In genomic region chr2:207282916-207283315, GRCh38 we compare ENCODE assay signal across 12 cellular contexts.
DNase-seq lines count a peak whose midpoint lies in the region; ATAC-seq and TF ChIP-seq lines count a peak whose summit lies in the region.
"Had no signal": no experiment of that assay in that cellular context is flagged by ENCODE, and none has a peak within 500 bp of the region (broad histone marks: within the 10 kb centered on the region; RNA-seq: fewer than 3 reads in every experiment).

No MANE protein-coding gene starts in this region.

- peak overlapping the region; percentile 60 for H3K4me3 Mint-ChIP-seq in natural killer cell treated with Interleukin-12 subunit alpha and Interleukin-12 subunit beta and Interleukin-15 and Interleukin-18, amount 100 ng/mL, for 72 hours
- H3K4me3 Mint-ChIP-seq in natural killer cell, result no peak overlapping the region

- no peaks in the 10 kb centered on the region for H3K9me3 Mint-ChIP-seq in natural killer cell treated with Interleukin-12 subunit alpha and Interleukin-12 subunit beta and Interleukin-15 and Interleukin-18, amount 100 ng/mL, for 72 hours
- H3K9me3 Mint-ChIP-seq in natural killer cell, result no peaks in the 10 kb centered on the region

- intact Hi-C loops in natural killer cell (cut with micrococcal nuclease), result no loop called here
- intact Hi-C loops in adrenal gland (cut with DNase I), result no loop called here

- peak overlapping the region; percentile 9 to 26 for H3K27ac Mint-ChIP-seq in natural killer cell treated with Interleukin-12 subunit alpha and Interleukin-12 subunit beta and Interleukin-15 and Interleukin-18, amount 100 ng/mL, for 72 hours
- H3K27ac Mint-ChIP-seq in natural killer cell, result peak overlapping the region in 1 of 2 donors; percentile 15

- H3K4me3 ChIP-seq in adrenal gland, result peak overlapping the region in 1 of 4 donors; percentile 18
- H3K4me3 ChIP-seq: heart right ventricle, sigmoid colon had no signal

- no peak for ATAC-seq in natural killer cell treated with Interleukin-12 subunit alpha and Interleukin-12 subunit beta and Interleukin-15 and Interleukin-18, amount 100 ng/mL, for 72 hours
- ATAC-seq in natural killer cell, result no peak
- no peak for ATAC-seq in foreskin keratinocyte
- no peak for ATAC-seq in HG02973 (IDR thresholded peaks at IDR 0.05; ENCODE audit: unreplicated experiment)

- in situ Hi-C loops in SK-MEL-5 (cut with HindIII; ENCODE audit: low pct_unique_long_range_greater_than_20kb, low sequenced_read_pairs), result no loop called here

- H3K27me3 Mint-ChIP-seq in natural killer cell treated with Interleukin-12 subunit alpha and Interleukin-12 subunit beta and Interleukin-15 and Interleukin-18, amount 100 ng/mL, for 72 hours, result peaks cover 0 to 3% of the 10 kb centered on the region in 2 donors
- H3K27me3 Mint-ChIP-seq in natural killer cell (ENCODE audit: low read depth in 2 of 2), result no peaks in the 10 kb centered on the region

- no peak for DNase-seq in natural killer cell treated with Interleukin-12 subunit alpha and Interleukin-12 subunit beta and Interleukin-15 and Interleukin-18, amount 100 ng/mL, for 72 hours (ENCODE audit: low spot score)
- no peak for DNase-seq in natural killer cell
- peak; percentile 88 for DNase-seq in SK-MEL-5 (ENCODE audit: low read depth, low spot score)
- peak; percentile 56 for DNase-seq in fibroblast of peridontal ligament (ENCODE audit: extremely low read depth)
- DNase-seq in adrenal gland, result no peak
- DNase-seq in foreskin keratinocyte, result no peak
- no peak for DNase-seq in middle frontal gyrus (ENCODE audit: extremely low spot score, low spot score)
- DNase-seq: GF-D8, NCI-H146 had no signal

- H3K36me3 Mint-ChIP-seq in natural killer cell treated with Interleukin-12 subunit alpha and Interleukin-12 subunit beta and Interleukin-15 and Interleukin-18, amount 100 ng/mL, for 72 hours, result no peaks in the 10 kb centered on the region
- no peaks in the 10 kb centered on the region for H3K36me3 Mint-ChIP-seq in natural killer cell

- TF ChIP-seq CTCF in natural killer cell (IDR thresholded peaks at IDR 0.05), result no peak
- no peak for TF ChIP-seq CTCF in adrenal gland (IDR thresholded peaks at IDR 0.05)
- TF ChIP-seq CTCF in foreskin keratinocyte (conservative IDR thresholded peaks at IDR 0.05), result no peak

- peaks cover 0 to 19% of the 10 kb centered on the region in 2 donors for H3K4me1 ChIP-seq in adrenal gland (replicated peaks in 1 of 2)
- peaks cover 13% of the 10 kb centered on the region for H3K4me1 ChIP-seq in foreskin keratinocyte

- H3K27me3 ChIP-seq in adrenal gland (no peaks in the 10 kb centered on the region), foreskin keratinocyte (no peaks in the 10 kb centered on the region)
- H3K27me3 ChIP-seq: heart right ventricle, sigmoid colon had no signal

- no peak for TF ChIP-seq POLR2A in adrenal gland (IDR thresholded peaks at IDR 0.05)

- peaks cover 11 to 18% of the 10 kb centered on the region in 2 donors for H3K4me1 Mint-ChIP-seq in natural killer cell treated with Interleukin-12 subunit alpha and Interleukin-12 subunit beta and Interleukin-15 and Interleukin-18, amount 100 ng/mL, for 72 hours (ENCODE audit: low read depth in 2 of 2)
- H3K4me1 Mint-ChIP-seq in natural killer cell, result peaks cover 0 to 11% of the 10 kb centered on the region in 2 donors

- H3K27ac ChIP-seq in adrenal gland (peak overlapping the region in 2 of 5 donors; percentile 45 to 80), foreskin keratinocyte (no peak overlapping the region)

- no peaks in the 10 kb centered on the region for H3K36me3 ChIP-seq in adrenal gland (replicated peaks in 1 of 2)
- H3K36me3 ChIP-seq: heart right ventricle, sigmoid colon had no signal

- no peaks in the 10 kb centered on the region for H3K9me3 ChIP-seq in adrenal gland (replicated peaks in 1 of 3)
- H3K9me3 ChIP-seq: heart right ventricle, sigmoid colon had no signal

Comparison
In these comparisons a context has a peak if more than half of its experiments do, and no peak if none do; other contexts are left out.
1. DNase-seq: peak in SK-MEL-5 (single experiment) and fibroblast of peridontal ligament (single experiment); none in natural killer cell treated with Interleukin-12 subunit alpha and Interleukin-12 subunit beta and Interleukin-15 and Interleukin-18, amount 100 ng/mL, for 72 hours (single experiment), natural killer cell (single experiment), adrenal gland (0 of 7), foreskin keratinocyte (0 of 2) and middle frontal gyrus (single experiment).